In genomic region chr2:219354582-219354981, GRCh38 we compare ENCODE assay signal across 11 cellular contexts. TPM values are rescaled to one million over a fixed set of nuclear protein-coding genes. Genes with fewer than 3 reads are reported as not detected.
"Had no signal": no experiment of that assay in that cellular context is flagged by ENCODE, and none has a peak within 500 bp of the region (broad histone marks: within the 10 kb centered on the region; RNA-seq: fewer than 3 reads in every experiment).

No MANE protein-coding gene starts in this region.

- H2AFZ ChIP-seq: GM23248, GM23338 had no signal

- H3K4me2 ChIP-seq: GM23338 had no signal

- H3K4me1 ChIP-seq: HAP-1 had no signal

- DNase-seq: GM23248, GOT3, H7, H9, HCEC 1CT, HFFc6 had no signal

- H3K36me3 ChIP-seq: HAP-1 had no signal

- H3K9ac ChIP-seq: GM23248 had no signal

- ATAC-seq: GM23338, HCT116 had no signal

- H3K27ac ChIP-seq: GM23248 had no signal

- H3K4me3 ChIP-seq: GM23248, GM23338, HAP-1 had no signal

- H3K9me3 ChIP-seq: HAP-1 had no signal

RNA-seq across cellular contexts. Expression of gene RESP18, which starts 22.0 kb away (rescaled TPM):
- total RNA-seq: GM23248, GM23338, H1, H4, H7, H9, HFFc6 had no signal
- polyA plus RNA-seq: GM23248, GM23338, H1 had no signal
